21 cellular contexts compared by ENCODE assay signal in the genomic region with DNA sequence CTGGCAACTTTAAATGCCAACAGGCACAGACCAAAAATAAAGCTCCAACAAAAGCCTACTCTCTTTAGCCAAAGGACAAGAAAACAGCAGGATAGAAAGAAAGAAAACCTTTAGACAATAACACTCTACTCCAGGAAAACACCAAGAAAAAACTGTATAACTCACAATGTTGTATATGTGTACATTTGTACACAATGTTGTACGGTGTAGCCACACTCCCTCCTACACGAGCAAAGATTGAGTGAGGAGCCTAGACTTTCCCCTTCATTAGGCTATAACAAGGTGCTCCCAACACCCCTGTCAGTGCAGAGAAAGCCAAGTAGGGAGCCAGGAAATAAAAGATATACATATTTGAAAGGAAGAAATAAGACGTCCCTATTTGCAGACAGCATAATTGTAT. TPM values are rescaled to one million over a fixed set of nuclear protein-coding genes. Genes with fewer than 3 reads are reported as not detected.
DNase-seq lines count a peak whose midpoint lies in the region; ATAC-seq and TF ChIP-seq lines count a peak whose summit lies in the region.
"Had no signal": no experiment of that assay in that cellular context is flagged by ENCODE, and none has a peak within 500 bp of the region (broad histone marks: within the 10 kb centered on the region; RNA-seq: fewer than 3 reads in every experiment).

No MANE protein-coding gene starts in this region.

- CTCF ChIA-PET in activated CD4-positive, alpha-beta T cell treated with anti-CD3 and anti-CD28 coated beads for 36 hours (lab: Charles Lee), result interaction anchor here (2.2 kb wide), 1 partner anchor 9 kb away, joined by 9 read pairs; no protein-coding TSS in a partner anchor
- CTCF ChIA-PET in mammary epithelial cell (lab: Charles Lee; ENCODE audit: low non-redundant PET), result interaction anchor here (0.7 kb wide), 1 partner anchor 25 kb away, joined by 3 read pairs; no protein-coding TSS in a partner anchor

- DNase-seq in activated CD4-positive, alpha-beta T cell treated with anti-CD3 and anti-CD28 coated beads, Interleukin-2, amount 10 ng/mL, durations not matched to agents 24 days and 14 days, result peak; percentile 17
- DNase-seq in activated CD4-positive, alpha-beta T cell treated with anti-CD3 and anti-CD28 coated beads for 36 hours, result no peak
- DNase-seq in left colon (no peak), thoracic aorta (ENCODE audit: low spot score) (no peak), right atrium auricular region (ENCODE audit: low spot score) (no peak), mammary epithelial cell (no peak)
- DNase-seq in activated CD8-positive, alpha-beta memory T cell treated with anti-CD3 and anti-CD28 coated beads, Interleukin-2, amount 50 U/mL, for 4 hours, result no peak
- DNase-seq: AML-193; Caco-2; CD4-positive, alpha-beta T cell; DMS79; GDM1; HCEC 1CT had no signal

- no peak overlapping the region for H2AFZ ChIP-seq in mammary epithelial cell (ENCODE audit: low read depth, low read length)
- H2AFZ ChIP-seq: GM23338 had no signal

- TF ChIP-seq CTCF in thoracic aorta (IDR thresholded peaks at IDR 0.05), result no peak
- no peak for TF ChIP-seq CTCF in right atrium auricular region (IDR thresholded peaks at IDR 0.05)
- TF ChIP-seq CTCF in mammary epithelial cell (conservative IDR thresholded peaks at IDR 0.05 in 1 of 2, IDR thresholded peaks at IDR 0.05 in 1 of 2; ENCODE audit: extremely low read depth in 1 of 2, insufficient read depth in 1 of 2, low read depth in 1 of 2, low read length in 2 of 2), result no peak

- BruUV-seq in mammary epithelial cell (replicated peaks; lab: Mats Ljungman, UMichigan), result no TSS peak

- H3K9me3 Mint-ChIP-seq in activated CD4-positive, alpha-beta T cell treated with anti-CD3 and anti-CD28 coated beads, Interleukin-2, amount 10 ng/mL, durations not matched to agents 24 days and 14 days, result no peaks in the 10 kb centered on the region
- no peaks in the 10 kb centered on the region for H3K9me3 Mint-ChIP-seq in activated CD4-positive, alpha-beta T cell treated with anti-CD3 and anti-CD28 coated beads for 36 hours (ENCODE audit: low read depth)
- H3K9me3 Mint-ChIP-seq: CD4-positive, alpha-beta T cell; GM23338 had no signal

- H4K20me1 ChIP-seq in mammary epithelial cell (ENCODE audit: insufficient read depth, low read length), result no peaks in the 10 kb centered on the region

- no peak overlapping the region for H3K4me2 ChIP-seq in mammary epithelial cell (ENCODE audit: insufficient read depth, low read depth, low read length)
- H3K4me2 ChIP-seq: A549, GM23338 had no signal

- ATAC-seq in activated CD4-positive, alpha-beta T cell treated with anti-CD3 and anti-CD28 coated beads for 36 hours, result no peak
- ATAC-seq in left colon, result peak; percentile 52
- no peak for ATAC-seq in thoracic aorta (ENCODE audit: insufficient number of reproducible peaks, low FRiP score, low read depth)
- ATAC-seq: A549, GM23338 had no signal

- H3K9ac ChIP-seq in mammary epithelial cell (ENCODE audit: insufficient read depth, low read length), result no peak overlapping the region

- dilution Hi-C loops in mammary epithelial cell (cut with HindIII; ENCODE audit: low sequenced_read_pairs), result no loop called here

- no peak overlapping the region for H3K27ac Mint-ChIP-seq in activated CD4-positive, alpha-beta T cell treated with anti-CD3 and anti-CD28 coated beads, Interleukin-2, amount 10 ng/mL, durations not matched to agents 24 days and 14 days
- no peak overlapping the region for H3K27ac Mint-ChIP-seq in activated CD4-positive, alpha-beta T cell treated with anti-CD3 and anti-CD28 coated beads for 36 hours
- H3K27ac Mint-ChIP-seq: CD4-positive, alpha-beta T cell; GM23338 had no signal

- H3K4me1 Mint-ChIP-seq in activated CD4-positive, alpha-beta T cell treated with anti-CD3 and anti-CD28 coated beads, Interleukin-2, amount 10 ng/mL, durations not matched to agents 24 days and 14 days, result no peaks in the 10 kb centered on the region
- no peaks in the 10 kb centered on the region for H3K4me1 Mint-ChIP-seq in activated CD4-positive, alpha-beta T cell treated with anti-CD3 and anti-CD28 coated beads for 36 hours

- H3K27ac ChIP-seq in thoracic aorta, result peak overlapping the region; percentile 27 to 68
- H3K27ac ChIP-seq in right atrium auricular region, result no peak overlapping the region
- no peak overlapping the region for H3K27ac ChIP-seq in mammary epithelial cell (ENCODE audit: insufficient read depth, low read depth, low read length)
- H3K27ac ChIP-seq: 22Rv1, A549, C4-2B, HL-60 had no signal

- H3K36me3 ChIP-seq in thoracic aorta (no peaks in the 10 kb centered on the region), right atrium auricular region (no peaks in the 10 kb centered on the region), mammary epithelial cell (ENCODE audit: insufficient read depth, low read length) (no peaks in the 10 kb centered on the region)

- intact Hi-C loops in activated CD4-positive, alpha-beta T cell treated with anti-CD3 and anti-CD28 coated beads, Interleukin-2, amount 10 ng/mL, durations not matched to agents 24 days and 14 days (cut with micrococcal nuclease), result no loop called here
- intact Hi-C loops in activated CD4-positive, alpha-beta T cell treated with anti-CD3 and anti-CD28 coated beads for 36 hours (cut with DNase I, micrococcal nuclease), result no loop called here
- intact Hi-C loops in left colon (cut with DNase I, micrococcal nuclease) (no loop called here), mammary epithelial cell (cut with micrococcal nuclease) (no loop called here)

- H3K36me3 Mint-ChIP-seq in activated CD4-positive, alpha-beta T cell treated with anti-CD3 and anti-CD28 coated beads, Interleukin-2, amount 10 ng/mL, durations not matched to agents 24 days and 14 days (ENCODE audit: low read depth), result no peaks in the 10 kb centered on the region
- H3K36me3 Mint-ChIP-seq in activated CD4-positive, alpha-beta T cell treated with anti-CD3 and anti-CD28 coated beads for 36 hours (ENCODE audit: low read depth), result peaks cover 2% of the 10 kb centered on the region

- H3K4me3 ChIP-seq in thoracic aorta, result peak overlapping the region; percentile 12
- no peak overlapping the region for H3K4me3 ChIP-seq in right atrium auricular region
- no peak overlapping the region for H3K4me3 ChIP-seq in mammary epithelial cell (replicated peaks in 1 of 3; ENCODE audit: insufficient read depth in 1 of 3, low read depth in 2 of 3, low read length in 3 of 3)
- H3K4me3 ChIP-seq: A549, GM23338 had no signal

- POLR2A ChIA-PET in activated CD4-positive, alpha-beta T cell treated with anti-CD3 and anti-CD28 coated beads for 36 hours (lab: Charles Lee), result interaction anchor here (0.7 kb wide), 1 partner anchor 638 kb away, joined by 3 read pairs; no protein-coding TSS in a partner anchor

- no peaks in the 10 kb centered on the region for H3K79me2 ChIP-seq in mammary epithelial cell (ENCODE audit: insufficient read depth, low read length)

- 81% methylated on average over 3 of the region's 3 CpGs for WGBS in mammary epithelial cell (ENCODE audit: low coverage, missing lambda C conversion rate)

- in situ Hi-C loops in mammary epithelial cell (cut with MboI; ENCODE audit: low sequenced_read_pairs in 2 of 2), result no loop called here

- peaks cover 27 to 32% of the 10 kb centered on the region in 2 donors for H3K4me1 ChIP-seq in thoracic aorta (ENCODE audit: control insufficient read depth in 1 of 2, low read depth in 2 of 2)
- no peaks in the 10 kb centered on the region for H3K4me1 ChIP-seq in right atrium auricular region
- no peaks in the 10 kb centered on the region for H3K4me1 ChIP-seq in mammary epithelial cell (ENCODE audit: insufficient read depth, low read length)
- H3K4me1 ChIP-seq: A549, Caco-2 had no signal

- H3K9me3 ChIP-seq in thoracic aorta, result no peaks in the 10 kb centered on the region
- H3K9me3 ChIP-seq in right atrium auricular region, result no peaks in the 10 kb centered on the region
- H3K9me3 ChIP-seq in mammary epithelial cell (replicated peaks; ENCODE audit: insufficient read depth, low read length), result no peaks in the 10 kb centered on the region
- H3K9me3 ChIP-seq: A549, Caco-2 had no signal

- no peak overlapping the region for H3K4me3 Mint-ChIP-seq in activated CD4-positive, alpha-beta T cell treated with anti-CD3 and anti-CD28 coated beads, Interleukin-2, amount 10 ng/mL, durations not matched to agents 24 days and 14 days
- H3K4me3 Mint-ChIP-seq in activated CD4-positive, alpha-beta T cell treated with anti-CD3 and anti-CD28 coated beads for 36 hours, result no peak overlapping the region
- H3K4me3 Mint-ChIP-seq: CD4-positive, alpha-beta T cell; GM23338 had no signal

- H3K27me3 ChIP-seq in thoracic aorta (replicated peaks; ENCODE audit: insufficient read depth), result no peaks in the 10 kb centered on the region
- no peaks in the 10 kb centered on the region for H3K27me3 ChIP-seq in right atrium auricular region
- H3K27me3 ChIP-seq in mammary epithelial cell (ENCODE audit: insufficient read depth, low read length), result peaks cover 4% of the 10 kb centered on the region

- peaks cover 4% of the 10 kb centered on the region for H3K27me3 Mint-ChIP-seq in activated CD4-positive, alpha-beta T cell treated with anti-CD3 and anti-CD28 coated beads, Interleukin-2, amount 10 ng/mL, durations not matched to agents 24 days and 14 days
- H3K27me3 Mint-ChIP-seq in activated CD4-positive, alpha-beta T cell treated with anti-CD3 and anti-CD28 coated beads for 36 hours, result peaks cover 2% of the 10 kb centered on the region
- H3K27me3 Mint-ChIP-seq: CD4-positive, alpha-beta T cell had no signal

RNA-seq across cellular contexts. Expression of a gene that starts 24.0 kb away (rescaled TPM):
- total RNA-seq in activated CD4-positive, alpha-beta T cell treated with anti-CD3 and anti-CD28 coated beads, Interleukin-2, amount 10 ng/mL, durations not matched to agents 24 days and 14 days, result not detected in 2 replicates
- total RNA-seq in activated CD4-positive, alpha-beta T cell treated with anti-CD3 and anti-CD28 coated beads for 36 hours, result not detected
- total RNA-seq in left colon (1 to 10 TPM; 1.5 to 2.3 TPM), thoracic aorta (10 to 100 TPM; 41.3 to 64.2 TPM), right atrium auricular region (10 to 100 TPM; 31.6 to 50.9 TPM), mammary epithelial cell (not detected)
- 0.07 TPM for polyA plus RNA-seq in mammary epithelial cell
- not detected for polyA minus RNA-seq in mammary epithelial cell
- total RNA-seq: Caco-2; CD4-positive, alpha-beta T cell; Daoy; HT1080 had no signal
- polyA plus RNA-seq: A549, BJ had no signal

RNA-seq across cellular contexts. Expression of a gene that starts 35.8 kb away (rescaled TPM):
- total RNA-seq in activated CD4-positive, alpha-beta T cell treated with anti-CD3 and anti-CD28 coated beads, Interleukin-2, amount 10 ng/mL, durations not matched to agents 24 days and 14 days, result not detected in 2 replicates
- not detected for total RNA-seq in activated CD4-positive, alpha-beta T cell treated with anti-CD3 and anti-CD28 coated beads for 36 hours
- total RNA-seq in left colon (10 to 100 TPM in 1 of 2 donors, 1 to 10 TPM in 1; 6.7 to 11.0 TPM), thoracic aorta (under 1 TPM; 0.28 to 0.54 TPM), right atrium auricular region (under 1 TPM in 1 of 2 donors, not detected in 1; 0.28 TPM), mammary epithelial cell (100 to 1,000 TPM in 1 of 2 donors, 10 to 100 TPM in 1; 24.8 to 188 TPM)
- polyA plus RNA-seq in mammary epithelial cell, result 232 TPM
- polyA minus RNA-seq in mammary epithelial cell, result 157 TPM
- total RNA-seq: CD4-positive, alpha-beta T cell; Daoy; HT1080 had no signal
- polyA plus RNA-seq: BJ had no signal

RNA-seq across cellular contexts. Expression of a gene that starts 42.8 kb away (rescaled TPM):
- 63.2 TPM in 2 replicates for total RNA-seq in activated CD4-positive, alpha-beta T cell treated with anti-CD3 and anti-CD28 coated beads, Interleukin-2, amount 10 ng/mL, durations not matched to agents 24 days and 14 days
- 10 to 100 TPM; 42.4 to 45.0 TPM for total RNA-seq in activated CD4-positive, alpha-beta T cell treated with anti-CD3 and anti-CD28 coated beads for 36 hours
- 10 to 100 TPM; 58.8 to 59.4 TPM for total RNA-seq in left colon
- total RNA-seq in thoracic aorta, result 10 to 100 TPM; 30.1 to 33.5 TPM
- total RNA-seq in right atrium auricular region, result 10 to 100 TPM; 26.6 to 34.0 TPM
- 10 to 100 TPM; 46.7 to 54.5 TPM for total RNA-seq in mammary epithelial cell
- polyA plus RNA-seq in mammary epithelial cell, result 74.9 TPM
- polyA minus RNA-seq in mammary epithelial cell, result 114 TPM

RNA-seq across cellular contexts. Expression of a gene that starts 57.2 kb away (rescaled TPM):
- not detected in 2 replicates for total RNA-seq in activated CD4-positive, alpha-beta T cell treated with anti-CD3 and anti-CD28 coated beads, Interleukin-2, amount 10 ng/mL, durations not matched to agents 24 days and 14 days
- total RNA-seq in activated CD4-positive, alpha-beta T cell treated with anti-CD3 and anti-CD28 coated beads for 36 hours, result not detected
- total RNA-seq in left colon (under 1 TPM in 1 of 2 donors, not detected in 1; 0.11 TPM), thoracic aorta (not detected), right atrium auricular region (not detected), mammary epithelial cell (1 to 10 TPM in 1 of 2 donors, under 1 TPM in 1; 0.17 to 1.7 TPM)
- polyA plus RNA-seq in mammary epithelial cell, result 8.5 TPM
- 5.3 TPM for polyA minus RNA-seq in mammary epithelial cell
- total RNA-seq: Caco-2; CD4-positive, alpha-beta T cell; HT1080 had no signal
- polyA plus RNA-seq: A549, BJ, GM23338 had no signal

Comparison
In these comparisons a context has a peak if more than half of its experiments do, and no peak if none do; other contexts are left out.
1. H3K27ac ChIP-seq: peak in thoracic aorta (2 of 2); none in right atrium auricular region (0 of 2) and mammary epithelial cell (single experiment).
2. RNA of a gene that starts 24.0 kb away (total RNA-seq): 41.3 to 64.2 TPM in thoracic aorta and 31.6 to 50.9 TPM in right atrium auricular region; 1.5 to 2.3 TPM in left colon, not detected in activated CD4-positive, alpha-beta T cell treated with anti-CD3 and anti-CD28 coated beads for 36 hours, not detected in mammary epithelial cell and not detected in activated CD4-positive, alpha-beta T cell treated with anti-CD3 and anti-CD28 coated beads, Interleukin-2, amount 10 ng/mL, durations not matched to agents 24 days and 14 days; every median in the first group is over 4 times any median in the second.